26 cellular contexts compared by ENCODE assay signal in the genomic region with DNA sequence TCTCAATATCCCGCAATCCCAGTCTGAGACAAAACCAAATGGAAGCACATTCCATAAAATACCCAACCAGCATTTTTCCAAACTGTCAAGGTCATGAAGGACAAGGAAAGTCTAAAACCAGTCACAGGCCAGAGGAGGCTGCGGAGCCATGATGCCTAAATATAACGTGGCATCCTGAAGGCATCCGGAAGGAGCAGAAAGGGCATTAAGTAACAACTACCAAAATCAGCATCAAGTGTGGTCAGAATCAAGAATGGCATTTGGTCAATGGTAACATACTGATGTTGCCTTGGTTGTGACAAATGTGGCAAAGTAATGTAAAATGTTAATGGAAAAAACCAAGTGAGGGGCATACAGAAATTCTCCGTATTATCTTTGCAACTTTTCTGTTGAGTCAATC. TPM values are rescaled to one million over a fixed set of nuclear protein-coding genes. Genes with fewer than 3 reads are reported as not detected.
DNase-seq lines count a peak whose midpoint lies in the region; ATAC-seq and TF ChIP-seq lines count a peak whose summit lies in the region.
"Had no signal": no experiment of that assay in that cellular context is flagged by ENCODE, and none has a peak within 500 bp of the region (broad histone marks: within the 10 kb centered on the region; RNA-seq: fewer than 3 reads in every experiment).

No MANE protein-coding gene starts in this region.

- no peak overlapping the region for H3K23ac ChIP-seq in trophoblast cell (ENCODE audit: low read length)

- H4K12ac ChIP-seq in trophoblast cell (ENCODE audit: low read depth, low read length), result no peak overlapping the region

- no peaks in the 10 kb centered on the region for H3K9me2 ChIP-seq in Loucy (replicated peaks; ENCODE audit: low read depth, low read length)

- H3K79me2 ChIP-seq in Loucy (ENCODE audit: insufficient read depth, low read length), result peaks cover 93% of the 10 kb centered on the region
- H3K79me2 ChIP-seq in trophoblast cell (ENCODE audit: control insufficient read depth, insufficient read depth, low read length, poor library complexity), result peaks cover 16% of the 10 kb centered on the region

- H3K36me3 ChIP-seq in Loucy (ENCODE audit: insufficient read depth, low read length), result peaks cover 32% of the 10 kb centered on the region; the same call in 1 of the 2 replicates
- peaks cover 52 to 59% of the 10 kb centered on the region in 2 experiments for H3K36me3 ChIP-seq in trophoblast cell (ENCODE audit: control insufficient read depth in 1 of 2, insufficient read depth in 2 of 2, low read length in 2 of 2)
- H3K36me3 ChIP-seq: prostate gland had no signal

- no peak overlapping the region for H4K8ac ChIP-seq in trophoblast cell (ENCODE audit: low read depth, low read length)

- peak overlapping the region; percentile 46 for H3K27ac Mint-ChIP-seq in activated CD8-positive, alpha-beta T cell treated with anti-CD3 and anti-CD28 coated beads for 36 hours
- no peak overlapping the region for H3K27ac Mint-ChIP-seq in activated CD8-positive, alpha-beta T cell treated with anti-CD3 and anti-CD28 coated beads, Interleukin-2, amount 10 ng/mL, durations not matched to agents 7 days and 5 days
- H3K27ac Mint-ChIP-seq in activated T-helper 2 cell treated with anti-CD3 and anti-CD28 coated beads, Interferon-gamma antibody, Interleukin-2, Interleukin-4, amounts not matched to agents 10 μg/mL and 5 μg/mL and 100 μg/mL, durations not matched to agents 14 hours and 24 hours and 36 hours, result peak overlapping the region; percentile 28

- H3K9me3 ChIP-seq in Loucy (ENCODE audit: insufficient read depth, low read depth, low read length) (no peaks in the 10 kb centered on the region), trophoblast cell (ENCODE audit: insufficient read depth, low read depth, low read length) (peaks cover under 1% of the 10 kb centered on the region)
- H3K9me3 ChIP-seq: prostate gland had no signal

- no peak overlapping the region for H2BK12ac ChIP-seq in trophoblast cell (ENCODE audit: low read length)

- H3K14ac ChIP-seq in trophoblast cell (ENCODE audit: low read length), result no peak overlapping the region

- H2AFZ ChIP-seq in Loucy (ENCODE audit: low read length) (no peak overlapping the region), trophoblast cell (ENCODE audit: insufficient read depth, low read length, poor library complexity) (no peak overlapping the region)

- TF ChIP-seq CTCF in activated CD8-positive, alpha-beta T cell treated with anti-CD3 and anti-CD28 coated beads for 36 hours (IDR thresholded peaks at IDR 0.05), result no peak
- TF ChIP-seq CTCF in Loucy (conservative IDR thresholded peaks at IDR 0.05; ENCODE audit: low read length), result no peak

- H2BK5ac ChIP-seq in trophoblast cell (ENCODE audit: low read depth, low read length, poor library complexity), result no peak overlapping the region

- H3K9ac ChIP-seq in Loucy (ENCODE audit: low read depth, low read length, poor library complexity, severe bottlenecking) (peak overlapping the region; percentile 65), trophoblast cell (ENCODE audit: low read length) (no peak overlapping the region)

- peaks cover 58% of the 10 kb centered on the region for H3K4me1 Mint-ChIP-seq in activated CD8-positive, alpha-beta T cell treated with anti-CD3 and anti-CD28 coated beads for 36 hours (ENCODE audit: low read depth)
- peaks cover 57% of the 10 kb centered on the region for H3K4me1 Mint-ChIP-seq in activated CD8-positive, alpha-beta T cell treated with anti-CD3 and anti-CD28 coated beads, Interleukin-2, amount 10 ng/mL, durations not matched to agents 7 days and 5 days (ENCODE audit: low read depth)
- peaks cover 37% of the 10 kb centered on the region for H3K4me1 Mint-ChIP-seq in activated T-helper 2 cell treated with anti-CD3 and anti-CD28 coated beads, Interferon-gamma antibody, Interleukin-2, Interleukin-4, amounts not matched to agents 10 μg/mL and 5 μg/mL and 100 μg/mL, durations not matched to agents 14 hours and 24 hours and 36 hours (ENCODE audit: low read depth)

- H3K27me3 ChIP-seq in Loucy (ENCODE audit: insufficient read depth, low read length, poor library complexity, severe bottlenecking) (peaks cover 7% of the 10 kb centered on the region), trophoblast cell (ENCODE audit: insufficient read depth, low read length) (no peaks in the 10 kb centered on the region)

- H3K36me3 Mint-ChIP-seq in activated CD8-positive, alpha-beta T cell treated with anti-CD3 and anti-CD28 coated beads for 36 hours (ENCODE audit: low read depth), result peaks cover 70% of the 10 kb centered on the region
- peaks cover 66% of the 10 kb centered on the region for H3K36me3 Mint-ChIP-seq in activated CD8-positive, alpha-beta T cell treated with anti-CD3 and anti-CD28 coated beads, Interleukin-2, amount 10 ng/mL, durations not matched to agents 7 days and 5 days (ENCODE audit: low read depth)
- H3K36me3 Mint-ChIP-seq in activated T-helper 2 cell treated with anti-CD3 and anti-CD28 coated beads, Interferon-gamma antibody, Interleukin-2, Interleukin-4, amounts not matched to agents 10 μg/mL and 5 μg/mL and 100 μg/mL, durations not matched to agents 14 hours and 24 hours and 36 hours (ENCODE audit: low read depth), result peaks cover 84% of the 10 kb centered on the region

- peaks cover 2% of the 10 kb centered on the region for H3K9me3 Mint-ChIP-seq in activated CD8-positive, alpha-beta T cell treated with anti-CD3 and anti-CD28 coated beads for 36 hours
- H3K9me3 Mint-ChIP-seq in activated CD8-positive, alpha-beta T cell treated with anti-CD3 and anti-CD28 coated beads, Interleukin-2, amount 10 ng/mL, durations not matched to agents 7 days and 5 days (ENCODE audit: insufficient read depth), result no peaks in the 10 kb centered on the region
- no peaks in the 10 kb centered on the region for H3K9me3 Mint-ChIP-seq in activated T-helper 2 cell treated with anti-CD3 and anti-CD28 coated beads, Interferon-gamma antibody, Interleukin-2, Interleukin-4, amounts not matched to agents 10 μg/mL and 5 μg/mL and 100 μg/mL, durations not matched to agents 14 hours and 24 hours and 36 hours
- H3K9me3 Mint-ChIP-seq: naive thymus-derived CD8-positive, alpha-beta T cell had no signal

- H3K27me3 Mint-ChIP-seq in activated CD8-positive, alpha-beta T cell treated with anti-CD3 and anti-CD28 coated beads for 36 hours, result no peaks in the 10 kb centered on the region
- no peaks in the 10 kb centered on the region for H3K27me3 Mint-ChIP-seq in activated CD8-positive, alpha-beta T cell treated with anti-CD3 and anti-CD28 coated beads, Interleukin-2, amount 10 ng/mL, durations not matched to agents 7 days and 5 days (ENCODE audit: low read depth)
- H3K27me3 Mint-ChIP-seq in activated T-helper 2 cell treated with anti-CD3 and anti-CD28 coated beads, Interferon-gamma antibody, Interleukin-2, Interleukin-4, amounts not matched to agents 10 μg/mL and 5 μg/mL and 100 μg/mL, durations not matched to agents 14 hours and 24 hours and 36 hours (ENCODE audit: low read depth), result no peaks in the 10 kb centered on the region

- H3K4ac ChIP-seq in trophoblast cell (ENCODE audit: low read depth, low read length), result peak overlapping the region; percentile 57

- no peak overlapping the region for H3K27ac ChIP-seq in trophoblast cell (ENCODE audit: low read depth, low read length)
- H3K27ac ChIP-seq in caudate nucleus (ENCODE audit: low read depth, low read length), result no peak overlapping the region
- H3K27ac ChIP-seq: C4-2B, prostate gland had no signal

- CTCF ChIA-PET in activated CD8-positive, alpha-beta T cell treated with anti-CD3 and anti-CD28 coated beads for 36 hours (lab: Charles Lee), result no interaction called here
- CTCF ChIA-PET in activated CD8-positive, alpha-beta T cell treated with anti-CD3 and anti-CD28 coated beads, Interleukin-2, amount 10 ng/mL, durations not matched to agents 7 days and 5 days (lab: Charles Lee), result no interaction called here

- WGBS in trophoblast cell (ENCODE audit: extremely low coverage, insufficient coverage, insufficient read length), result no CpG with 5 or more reads among the region's 5 CpGs

- peak overlapping the region; percentile 96 for H3K4me2 ChIP-seq in Loucy (ENCODE audit: low read depth, low read length, poor library complexity, severe bottlenecking)
- no peak overlapping the region for H3K4me2 ChIP-seq in trophoblast cell (ENCODE audit: low read length)

- peaks cover 59% of the 10 kb centered on the region for H3K4me1 ChIP-seq in Loucy (ENCODE audit: insufficient read depth, low read length, poor library complexity, severe bottlenecking)
- peaks cover 7 to 8% of the 10 kb centered on the region in 2 experiments for H3K4me1 ChIP-seq in trophoblast cell (ENCODE audit: control insufficient read depth in 1 of 2, insufficient read depth in 2 of 2, low read length in 2 of 2)

- H2BK120ac ChIP-seq in trophoblast cell (ENCODE audit: insufficient read depth, low read length, poor library complexity), result no peak overlapping the region

- H3K4me3 ChIP-seq in Loucy (ENCODE audit: low read length, poor library complexity, severe bottlenecking) (peak overlapping the region; percentile 69), trophoblast cell (ENCODE audit: low read depth, low read length) (no peak overlapping the region)
- H3K4me3 ChIP-seq: prostate gland had no signal

- no peak overlapping the region for H2AK5ac ChIP-seq in trophoblast cell (ENCODE audit: low read length)

- ATAC-seq in activated CD8-positive, alpha-beta T cell treated with anti-CD3 and anti-CD28 coated beads for 36 hours, result no peak
- ATAC-seq in activated CD8-positive, alpha-beta T cell treated with anti-CD3 and anti-CD28 coated beads, Interleukin-2, amount 10 ng/mL, durations not matched to agents 7 days and 5 days, result no peak
- ATAC-seq in GM19455 (IDR thresholded peaks at IDR 0.05; ENCODE audit: unreplicated experiment), result no peak
- ATAC-seq: naive thymus-derived CD8-positive, alpha-beta T cell; SK-N-SH treated with all-trans-retinoic acid at 6 μM for 48 hours had no signal

- peaks cover 80% of the 10 kb centered on the region for H4K20me1 ChIP-seq in Loucy (ENCODE audit: insufficient read depth, low read length, poor library complexity, severe bottlenecking)

- peaks cover 2% of the 10 kb centered on the region; the same call in 1 of the 2 replicates for H3F3A ChIP-seq in Loucy (ENCODE audit: low read depth)

- intact Hi-C loops in activated CD8-positive, alpha-beta T cell treated with anti-CD3 and anti-CD28 coated beads for 36 hours (cut with micrococcal nuclease), result loop anchor here (10.0 kb wide), 1 partner anchor 51 kb away; a partner anchor contains a TSS
- intact Hi-C loops in activated T-helper 2 cell treated with anti-CD3 and anti-CD28 coated beads, Interferon-gamma antibody, Interleukin-2, Interleukin-4, amounts not matched to agents 10 μg/mL and 5 μg/mL and 100 μg/mL, durations not matched to agents 14 hours and 24 hours and 36 hours (cut with micrococcal nuclease), result no loop called here

- no peak overlapping the region for H4K91ac ChIP-seq in trophoblast cell (ENCODE audit: low read depth, low read length)

- no peak overlapping the region for H3K18ac ChIP-seq in trophoblast cell (ENCODE audit: low read length)

- H3K79me1 ChIP-seq in trophoblast cell (ENCODE audit: low read length), result peaks cover 11% of the 10 kb centered on the region

- POLR2A ChIA-PET in activated CD8-positive, alpha-beta T cell treated with anti-CD3 and anti-CD28 coated beads for 36 hours (lab: Charles Lee), result interaction anchor here (0.6 to 12.0 kb wide), 2 partner anchors 13 to 376 kb away, joined by 3 to 167 read pairs; no protein-coding TSS in a partner anchor
- POLR2A ChIA-PET in activated CD8-positive, alpha-beta T cell treated with anti-CD3 and anti-CD28 coated beads, Interleukin-2, amount 10 ng/mL, durations not matched to agents 7 days and 5 days (lab: Charles Lee), result no interaction called here

- no peak for DNase-seq in activated CD8-positive, alpha-beta T cell treated with anti-CD3 and anti-CD28 coated beads for 36 hours
- DNase-seq in activated CD8-positive, alpha-beta T cell treated with anti-CD3 and anti-CD28 coated beads, Interleukin-2, amount 10 ng/mL, durations not matched to agents 7 days and 5 days, result no peak
- DNase-seq in activated T-helper 2 cell treated with anti-CD3 and anti-CD28 coated beads, Interferon-gamma antibody, Interleukin-2, Interleukin-4, amounts not matched to agents 10 μg/mL and 5 μg/mL and 100 μg/mL, durations not matched to agents 14 hours and 24 hours and 36 hours (ENCODE audit: low spot score), result no peak
- DNase-seq in trophoblast cell, result no peak
- no peak for DNase-seq in caudate nucleus (lab: John Stamatoyannopoulos, UW)
- DNase-seq in NCI-H345 treated with DMSO at 0.1 percent for 48 hours (lab: John Stamatoyannopoulos, UW; ENCODE audit: unreplicated experiment), result no peak
- DNase-seq: activated CD4-positive, alpha-beta T cell treated with anti-CD3 and anti-CD28 coated beads, Interleukin-2, amount 50 U/mL, for 1 hour; activated effector memory CD4-positive, alpha-beta T cell treated with Interleukin-2 at 50 U/mL for 16 hours; aorta; hypothalamus; mesenchymal stem cell; naive thymus-derived CD8-positive, alpha-beta T cell; NCI-H1436; NCI-H2171 treated with DMSO at 0.1 percent for 48 hours; NCI-H748 treated with DMSO at 0.1 percent for 48 hours; small intestine; stimulated activated CD4-positive, alpha-beta T cell treated with anti-CD3 and anti-CD28 coated beads, Interleukin-4, amount 100 ng/mL, for 4 hours had no signal

- no peak overlapping the region for H3K4me3 Mint-ChIP-seq in activated CD8-positive, alpha-beta T cell treated with anti-CD3 and anti-CD28 coated beads for 36 hours
- no peak overlapping the region for H3K4me3 Mint-ChIP-seq in activated CD8-positive, alpha-beta T cell treated with anti-CD3 and anti-CD28 coated beads, Interleukin-2, amount 10 ng/mL, durations not matched to agents 7 days and 5 days
- no peak overlapping the region for H3K4me3 Mint-ChIP-seq in activated T-helper 2 cell treated with anti-CD3 and anti-CD28 coated beads, Interferon-gamma antibody, Interleukin-2, Interleukin-4, amounts not matched to agents 10 μg/mL and 5 μg/mL and 100 μg/mL, durations not matched to agents 14 hours and 24 hours and 36 hours (ENCODE audit: low read depth)

RNA-seq across cellular contexts. Expression of a gene that starts 3.5 kb away (rescaled TPM):
- total RNA-seq in activated CD8-positive, alpha-beta T cell treated with anti-CD3 and anti-CD28 coated beads for 36 hours, result 10 to 100 TPM; 11.8 TPM
- total RNA-seq in activated CD8-positive, alpha-beta T cell treated with anti-CD3 and anti-CD28 coated beads, Interleukin-2, amount 10 ng/mL, durations not matched to agents 7 days and 5 days, result 1 to 10 TPM; 7.1 to 9.3 TPM
- total RNA-seq in activated T-helper 2 cell treated with anti-CD3 and anti-CD28 coated beads, Interferon-gamma antibody, Interleukin-2, Interleukin-4, amounts not matched to agents 10 μg/mL and 5 μg/mL and 100 μg/mL, durations not matched to agents 14 hours and 24 hours and 36 hours, result 26.0 and 28.3 TPM in 2 replicates
- polyA plus RNA-seq in trophoblast cell (2013), result 17.8 and 18.2 TPM in 2 replicates

RNA-seq across cellular contexts. Expression of a gene that starts 3.8 kb away (rescaled TPM):
- 100 to 1,000 TPM; 113 to 119 TPM for total RNA-seq in activated CD8-positive, alpha-beta T cell treated with anti-CD3 and anti-CD28 coated beads for 36 hours
- total RNA-seq in activated CD8-positive, alpha-beta T cell treated with anti-CD3 and anti-CD28 coated beads, Interleukin-2, amount 10 ng/mL, durations not matched to agents 7 days and 5 days, result 100 to 1,000 TPM; 116 to 122 TPM
- 170 and 178 TPM in 2 replicates for total RNA-seq in activated T-helper 2 cell treated with anti-CD3 and anti-CD28 coated beads, Interferon-gamma antibody, Interleukin-2, Interleukin-4, amounts not matched to agents 10 μg/mL and 5 μg/mL and 100 μg/mL, durations not matched to agents 14 hours and 24 hours and 36 hours
- 57.3 and 59.2 TPM in 2 replicates for polyA plus RNA-seq in trophoblast cell (2013)

RNA-seq across cellular contexts. Expression of a gene that starts 28.8 kb away (rescaled TPM):
- total RNA-seq in activated CD8-positive, alpha-beta T cell treated with anti-CD3 and anti-CD28 coated beads for 36 hours, result 10 to 100 TPM; 16.1 to 16.2 TPM
- 1 to 10 TPM; 1.2 to 1.6 TPM for total RNA-seq in activated CD8-positive, alpha-beta T cell treated with anti-CD3 and anti-CD28 coated beads, Interleukin-2, amount 10 ng/mL, durations not matched to agents 7 days and 5 days
- 42.3 and 42.4 TPM in 2 replicates for total RNA-seq in activated T-helper 2 cell treated with anti-CD3 and anti-CD28 coated beads, Interferon-gamma antibody, Interleukin-2, Interleukin-4, amounts not matched to agents 10 μg/mL and 5 μg/mL and 100 μg/mL, durations not matched to agents 14 hours and 24 hours and 36 hours
- 0.30 and 0.33 TPM in 2 replicates for polyA plus RNA-seq in trophoblast cell (2013)
- total RNA-seq: temporal lobe had no signal

RNA-seq across cellular contexts. Expression of a gene that starts 35.5 kb away (rescaled TPM):
- not detected for total RNA-seq in activated CD8-positive, alpha-beta T cell treated with anti-CD3 and anti-CD28 coated beads for 36 hours
- total RNA-seq in activated CD8-positive, alpha-beta T cell treated with anti-CD3 and anti-CD28 coated beads, Interleukin-2, amount 10 ng/mL, durations not matched to agents 7 days and 5 days, result not detected
- not detected in 2 replicates for total RNA-seq in activated T-helper 2 cell treated with anti-CD3 and anti-CD28 coated beads, Interferon-gamma antibody, Interleukin-2, Interleukin-4, amounts not matched to agents 10 μg/mL and 5 μg/mL and 100 μg/mL, durations not matched to agents 14 hours and 24 hours and 36 hours
- polyA plus RNA-seq in trophoblast cell (2013), result not detected in 2 replicates
- total RNA-seq: fibroblast of villous mesenchyme; HT-29; kidney epithelial cell; naive thymus-derived CD8-positive, alpha-beta T cell had no signal
- polyA plus RNA-seq: naive thymus-derived CD8-positive, alpha-beta T cell had no signal

RNA-seq across cellular contexts. Expression of a gene that starts 48.0 kb away (rescaled TPM):
- 10 to 100 TPM; 26.6 to 26.8 TPM for total RNA-seq in activated CD8-positive, alpha-beta T cell treated with anti-CD3 and anti-CD28 coated beads for 36 hours
- total RNA-seq in activated CD8-positive, alpha-beta T cell treated with anti-CD3 and anti-CD28 coated beads, Interleukin-2, amount 10 ng/mL, durations not matched to agents 7 days and 5 days, result 10 to 100 TPM; 28.6 to 30.8 TPM
- total RNA-seq in activated T-helper 2 cell treated with anti-CD3 and anti-CD28 coated beads, Interferon-gamma antibody, Interleukin-2, Interleukin-4, amounts not matched to agents 10 μg/mL and 5 μg/mL and 100 μg/mL, durations not matched to agents 14 hours and 24 hours and 36 hours, result 40.0 and 42.3 TPM in 2 replicates
- 38.8 and 40.1 TPM in 2 replicates for polyA plus RNA-seq in trophoblast cell (2013)

Comparison
In these comparisons a context has a peak if more than half of its experiments do, and no peak if none do; other contexts are left out.
1. RNA of a gene that starts 28.8 kb away (total RNA-seq): 42.3 to 42.4 TPM in activated T-helper 2 cell treated with anti-CD3 and anti-CD28 coated beads, Interferon-gamma antibody, Interleukin-2, Interleukin-4, amounts not matched to agents 10 μg/mL and 5 μg/mL and 100 μg/mL, durations not matched to agents 14 hours and 24 hours and 36 hours and 16.1 to 16.2 TPM in activated CD8-positive, alpha-beta T cell treated with anti-CD3 and anti-CD28 coated beads for 36 hours; 1.2 to 1.6 TPM in activated CD8-positive, alpha-beta T cell treated with anti-CD3 and anti-CD28 coated beads, Interleukin-2, amount 10 ng/mL, durations not matched to agents 7 days and 5 days; every median in the first group is over 4 times any median in the second.